Comparison of ENCODE assay signal across 8 cellular contexts in genomic region chr1:117754061-117754969, GRCh38.
DNase-seq lines count a peak whose midpoint lies in the region; ATAC-seq and TF ChIP-seq lines count a peak whose summit lies in the region.

No MANE protein-coding gene starts in this region.

- CTCF ChIA-PET in RWPE1 (lab: Yijun Ruan, JAX): interaction anchor here (0.6 to 2.1 kb wide), 35 partner anchors 8 to 603 kb away, joined by 3 to 9 read pairs (median 3); partner anchors contain the start of gene TENT5C

- DNase-seq in DMS53 (lab: John Stamatoyannopoulos, UW): peak; percentile 72
- peak; percentile 68 for DNase-seq in RWPE1 (ENCODE audit: low spot score)
- DNase-seq in activated naive CD8-positive, alpha-beta T cell treated with anti-CD3 and anti-CD28 coated beads for 36 hours: peak; percentile 25
- DNase-seq in left ventricle myocardium inferior: no peak
- peak in 1 of 2 donors; percentile 29 for DNase-seq in psoas muscle

- no peaks in the 10 kb centered on the region for H3K9me3 Mint-ChIP-seq in activated naive CD8-positive, alpha-beta T cell treated with anti-CD3 and anti-CD28 coated beads for 36 hours

- H3K36me3 ChIP-seq in KMS-11 (ENCODE audit: insufficient read depth) (no peaks in the 10 kb centered on the region), left ventricle myocardium inferior (no peaks in the 10 kb centered on the region), psoas muscle (ENCODE audit: insufficient read depth in 1 of 2, low read depth in 1 of 2) (no peaks in the 10 kb centered on the region)

- H3K4me1 Mint-ChIP-seq in activated naive CD8-positive, alpha-beta T cell treated with anti-CD3 and anti-CD28 coated beads for 36 hours: peaks cover 5% of the 10 kb centered on the region

- peaks cover 61% of the 10 kb centered on the region for H3K27me3 Mint-ChIP-seq in activated naive CD8-positive, alpha-beta T cell treated with anti-CD3 and anti-CD28 coated beads for 36 hours

- intact Hi-C loops in left ventricle myocardium inferior (cut with micrococcal nuclease): loop anchor here (10.0 kb wide), 1 partner anchor 690 kb away; the partner anchor contains the start of gene TTF2
- intact Hi-C loops in psoas muscle (cut with DNase I): loop anchor here (1.0 to 10.0 kb wide), 5 partner anchors 67 to 219 kb away; no protein-coding TSS in a partner anchor

- POLR2A ChIA-PET in RWPE1 (lab: Yijun Ruan, JAX; ENCODE audit: low non-redundant PET): no interaction called here

- H4K20me1 ChIP-seq in KMS-11 (ENCODE audit: insufficient read depth): no peaks in the 10 kb centered on the region

- peaks cover 4% of the 10 kb centered on the region for H3K4me1 ChIP-seq in KMS-11 (ENCODE audit: low read depth, poor library complexity, severe bottlenecking)
- H3K4me1 ChIP-seq in left ventricle myocardium inferior: peaks cover 16% of the 10 kb centered on the region
- peaks cover 4% of the 10 kb centered on the region for H3K4me1 ChIP-seq in psoas muscle

- H3K36me3 Mint-ChIP-seq in activated naive CD8-positive, alpha-beta T cell treated with anti-CD3 and anti-CD28 coated beads for 36 hours: no peaks in the 10 kb centered on the region

- WGBS in psoas muscle, 3 donors: 11 to 18% (median 11%) methylated on average over 9 of the region's 9 CpGs

- ATAC-seq in psoas muscle: peak; percentile 53 to 80 (median 62)
- ATAC-seq in GM21619 (IDR thresholded peaks at IDR 0.05; ENCODE audit: unreplicated experiment): no peak
- ATAC-seq in HG02938 (IDR thresholded peaks at IDR 0.05; ENCODE audit: unreplicated experiment): no peak

- H3K27ac ChIP-seq in KMS-11 (no peak overlapping the region), RWPE1 (no peak overlapping the region), left ventricle myocardium inferior (replicated peaks) (no peak overlapping the region), psoas muscle (no peak overlapping the region)

- TF ChIP-seq CTCF in KMS-11 (conservative IDR thresholded peaks at IDR 0.05; ENCODE audit: low read depth, low read length) (peak; percentile 44; the same call in 1 of the 2 replicates), RWPE1 (conservative IDR thresholded peaks at IDR 0.05; ENCODE audit: low read depth) (peak; percentile 73), left ventricle myocardium inferior (IDR thresholded peaks at IDR 0.05; ENCODE audit: borderline replicate concordance) (peak; percentile 81), psoas muscle (IDR thresholded peaks at IDR 0.05) (peak; percentile 81)

- no peak overlapping the region for H3K9ac ChIP-seq in KMS-11

- no peaks in the 10 kb centered on the region for H3K79me2 ChIP-seq in KMS-11 (ENCODE audit: insufficient read depth, low read depth)

- no peak overlapping the region for H3K27ac Mint-ChIP-seq in activated naive CD8-positive, alpha-beta T cell treated with anti-CD3 and anti-CD28 coated beads for 36 hours

- no peak overlapping the region for H3K4me3 Mint-ChIP-seq in activated naive CD8-positive, alpha-beta T cell treated with anti-CD3 and anti-CD28 coated beads for 36 hours

- H3K4me3 ChIP-seq in KMS-11 (IDR thresholded peaks at IDR 0.05; ENCODE audit: insufficient read depth, low read depth, low read length) (no peak overlapping the region), left ventricle myocardium inferior (peak overlapping the region; percentile 21), psoas muscle (peak overlapping the region; percentile 58)

- H2AFZ ChIP-seq in KMS-11 (ENCODE audit: low read depth): peak overlapping the region; percentile 22; the same call in 1 of the 2 replicates

- H3K27me3 ChIP-seq in KMS-11 (ENCODE audit: insufficient read depth, low read depth) (no peaks in the 10 kb centered on the region), left ventricle myocardium inferior (ENCODE audit: low read depth) (no peaks in the 10 kb centered on the region), psoas muscle (ENCODE audit: insufficient read depth in 3 of 3, low read length in 2 of 3) (no peaks in the 10 kb centered on the region)

- no peaks in the 10 kb centered on the region for H3K9me3 ChIP-seq in left ventricle myocardium inferior (replicated peaks)
- no peaks in the 10 kb centered on the region for H3K9me3 ChIP-seq in psoas muscle

- H3K4me2 ChIP-seq in KMS-11: 0 out of 2 replicates have a peak overlapping the region, but pooled peaks have one; percentile 6

Comparison
In these comparisons a context has a peak if more than half of its experiments do, and no peak if none do; other contexts are left out.
1. ATAC-seq: peak in psoas muscle (4 of 4); none in GM21619 (single experiment) and HG02938 (single experiment).
2. Peak in every context shown above with its lines, with median percentiles within 50 percentile points of each other: CTCF ChIP-seq.